Comparison of ENCODE assay signal across 8 cellular contexts in the genomic region with DNA sequence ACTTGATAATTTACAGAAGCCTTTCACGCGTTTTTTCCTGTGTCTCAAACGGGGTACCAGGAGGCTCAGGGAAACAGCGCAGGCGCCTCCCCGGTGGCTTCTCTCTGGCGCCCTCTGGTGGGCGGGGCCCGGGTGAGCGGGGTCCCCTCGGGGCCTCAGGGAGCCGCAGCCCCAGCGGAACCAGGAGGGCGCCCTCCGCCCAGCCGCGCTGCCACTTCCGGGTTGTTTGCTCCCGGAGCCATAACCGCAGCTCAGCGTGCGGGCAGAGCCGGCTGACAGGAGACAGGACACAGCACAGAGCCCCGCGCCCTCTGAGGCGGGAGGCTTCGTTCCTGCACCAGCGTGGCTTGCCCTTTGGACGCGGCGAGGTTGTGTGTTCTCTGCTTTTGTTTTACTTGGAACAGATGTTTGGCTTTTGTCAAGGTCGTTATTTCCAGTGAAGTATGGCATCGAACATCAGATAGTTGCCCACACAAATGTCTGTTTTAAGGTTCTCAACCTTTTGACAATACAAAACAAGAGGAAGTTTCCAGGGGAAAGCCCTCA. TPM values are rescaled to one million over a fixed set of nuclear protein-coding genes. Genes with fewer than 3 reads are reported as not detected.
DNase-seq lines count a peak whose midpoint lies in the region; ATAC-seq, FAIRE-seq and TF ChIP-seq lines count a peak whose summit lies in the region.

No MANE protein-coding gene starts in this region.

- CTCF ChIA-PET in HepG2 (lab: Yijun Ruan, JAX; ENCODE audit: low intra/inter-chr PET ratio, low total read pairs): interaction anchor here (2.1 kb wide), 1 partner anchor 82 kb away, joined by 10 read pairs; no protein-coding TSS in a partner anchor

- TF ChIP-seq RAD21 in HepG2 (CRISPR knock-in tag; IDR thresholded peaks at IDR 0.05): peak; percentile 82

- H4K20me1 ChIP-seq in HepG2 (ENCODE audit: insufficient read depth, low read length): no peaks in the 10 kb centered on the region

- H3K27me3 Mint-ChIP-seq in HFFc6 (ENCODE audit: insufficient read depth): peaks cover 5% of the 10 kb centered on the region; the same call in 1 of the 2 replicates

- 3% methylated on average over 6 of the region's 33 CpGs for WGBS in HepG2 (ENCODE audit: low lambda C conversion rate)

- peak overlapping the region; percentile 39 for H3K27ac ChIP-seq in caudate nucleus (ENCODE audit: low read depth, low read length)
- H3K27ac ChIP-seq in HepG2 (ENCODE audit: extremely low read length, insufficient read depth, low read length): peak overlapping the region; percentile 14

- peaks cover 6% of the 10 kb centered on the region; the same call in 1 of the 2 replicates for H3K36me3 Mint-ChIP-seq in HFFc6 (ENCODE audit: low read depth)

- in situ Hi-C loops in HepG2 (cut with HindIII; ENCODE audit: extremely low pct_ligation_motif_present, low pct_unique_long_range_greater_than_20kb): no loop called here

- TF ChIP-seq EP300 in HepG2 (IDR thresholded peaks at IDR 0.05; ENCODE audit: low read depth in 2 of 2, low read length in 2 of 2) (no peak), HepG2 (CRISPR knock-in tag; IDR thresholded peaks at IDR 0.05; ENCODE audit: borderline replicate concordance) (no peak)

- POLR2A ChIA-PET in HepG2 (lab: Yijun Ruan, JAX): interaction anchor here (0.7 to 1.0 kb wide), 2 partner anchors 147 to 242 kb away, joined by 3 read pairs; a partner anchor contains a TSS

- TF ChIP-seq CTCF in HFFc6 (IDR thresholded peaks at IDR 0.05): peak; percentile 92
- TF ChIP-seq CTCF in HepG2 (CRISPR knock-in tag; IDR thresholded peaks at IDR 0.05): peak; percentile 95

- H3K9ac ChIP-seq in HepG2 (ENCODE audit: insufficient read depth, low read depth, low read length): peak overlapping the region; percentile 28; the same call in 1 of the 2 replicates

- FAIRE-seq in HepG2 (lab: Jason Lieb, UNC): no peak

- peaks cover 0 to 4% of the 10 kb centered on the region in 2 experiments; a peak in 2 of 5 replicates for H3K27me3 ChIP-seq in HepG2 (ENCODE audit: control insufficient read depth in 1 of 2, insufficient read depth in 2 of 2, low read length in 2 of 2)

- TF ChIP-seq POLR2A in HepG2 (IDR thresholded peaks at IDR 0.05; ENCODE audit: insufficient read depth in 1 of 2, low read depth in 2 of 2, low read length in 2 of 2): peak; percentile 49 to 70; a peak in 3 of 4 replicates

- H3K4me1 ChIP-seq in HepG2 (ENCODE audit: insufficient read depth, low read length): peaks cover 37% of the 10 kb centered on the region

- peak; percentile 26 for DNase-seq in NCI-H2029 (lab: John Stamatoyannopoulos, UW)
- DNase-seq in NCI-H2029 treated with DMSO at 0.1 percent for 48 hours (lab: John Stamatoyannopoulos, UW): no peak
- peak; percentile 38 for DNase-seq in HFFc6
- peak; percentile 80 for DNase-seq in NCI-H146 (lab: John Stamatoyannopoulos, UW)
- peak; percentile 81 to 94 (median 88) for DNase-seq in activated CD4-positive, CD25-positive, alpha-beta regulatory T cell (lab: John Stamatoyannopoulos, UW)
- peak in 57 of 61 donors; percentile 7 to 87 (median 67) for DNase-seq in caudate nucleus (lab: John Stamatoyannopoulos, UW)
- peak; percentile 76 for DNase-seq in HepG2 (ENCODE audit: low spot score)
- peak; percentile 87 to 93 (median 91) for DNase-seq in stimulated activated CD4-positive, alpha-beta T cell treated with anti-CD3 and anti-CD28 coated beads, TNF-alpha, amount 100 ng/mL, for 24 hours (ENCODE audit: low read depth in 3 of 3)

- H3K9me3 ChIP-seq in HepG2 (ENCODE audit: low read length): peaks cover 22% of the 10 kb centered on the region

- no TSS peak for BruUV-seq in HepG2 (replicated peaks; lab: Mats Ljungman, UMichigan)

- H3K9me3 Mint-ChIP-seq in HFFc6: peaks cover 10% of the 10 kb centered on the region; the same call in 1 of the 2 replicates

- H2AFZ ChIP-seq in HepG2 (ENCODE audit: low read length): peak overlapping the region; percentile 93

- H3K4me3 Mint-ChIP-seq in HFFc6: peak overlapping the region; percentile 73

- H3K4me1 Mint-ChIP-seq in HFFc6 (ENCODE audit: low read depth): no peaks in the 10 kb centered on the region; the same call in 1 of the 2 replicates

- ATAC-seq in HepG2: peak; percentile 100

- peak overlapping the region; percentile 77 for H3K4me2 ChIP-seq in HepG2 (ENCODE audit: low read depth, low read length)

- peak overlapping the region; percentile 29 to 68 (median 47); a peak in 5 of 6 replicates for H3K4me3 ChIP-seq in HepG2 (replicated peaks in 1 of 3; ENCODE audit: insufficient read depth in 1 of 3, low read depth in 2 of 3, low read length in 3 of 3)

- no peak overlapping the region for H3K27ac Mint-ChIP-seq in HFFc6

- no peaks in the 10 kb centered on the region for H3K36me3 ChIP-seq in HepG2 (replicated peaks in 1 of 2; ENCODE audit: control insufficient read depth in 1 of 2, insufficient read depth in 2 of 2, low read length in 2 of 2)

- intact Hi-C loops in HepG2 (cut with micrococcal nuclease; ENCODE audit: unreplicated experiment): loop anchor here (2.0 to 5.0 kb wide), 2 partner anchors 43 to 83 kb away; no protein-coding TSS in a partner anchor

- H3K79me2 ChIP-seq in HepG2 (ENCODE audit: insufficient read depth, low read length): no peaks in the 10 kb centered on the region

TF ChIP-seq in HepG2, 621 proteins besides CTCF, POLR2A, EP300 and RAD21 (continues in another document):
- peak; percentile 63 for TF ChIP-seq PHF8 (CRISPR knock-in tag; IDR thresholded peaks at IDR 0.05)
- no peak for TF ChIP-seq STAT5B (CRISPR knock-in tag; IDR thresholded peaks at IDR 0.05)
- peak; percentile 79 for TF ChIP-seq KDM3A (CRISPR knock-in tag; IDR thresholded peaks at IDR 0.05; ENCODE audit: low read depth)
- TF ChIP-seq, protein P1, sequence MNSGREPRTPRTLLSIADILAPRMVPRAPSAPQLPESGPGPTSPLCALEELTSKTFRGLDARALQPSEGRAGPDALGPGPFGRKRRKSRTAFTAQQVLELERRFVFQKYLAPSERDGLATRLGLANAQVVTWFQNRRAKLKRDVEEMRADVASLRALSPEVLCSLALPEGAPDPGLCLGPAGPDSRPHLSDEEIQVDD (CRISPR knock-in tag; IDR thresholded peaks at IDR 0.05; ENCODE audit: borderline replicate concordance): peak; percentile 57; the same call in 1 of the 2 replicates
- TF ChIP-seq ZMYM4 (CRISPR knock-in tag; IDR thresholded peaks at IDR 0.05): peak; percentile 91
- no peak for TF ChIP-seq XBP1 (CRISPR knock-in tag; IDR thresholded peaks at IDR 0.05)
- peak; percentile 40; the same call in 1 of the 2 replicates for TF ChIP-seq YEATS2 (CRISPR knock-in tag; IDR thresholded peaks at IDR 0.05; ENCODE audit: borderline replicate concordance)

RNA-seq across cellular contexts. Expression of a gene that starts 6.9 kb away (rescaled TPM):
- total RNA-seq in HFFc6 (2021; fragmentation: NEBNext Ultra II Directional; extraction: Animal tissue kit (Norgen Biotek cat#: 25700)): 1 to 10 TPM in 2 of 6 experiments, under 1 TPM in 4; 0.45 to 1.3 (median 0.83) TPM
- total RNA-seq in HepG2 (2016; rRNA removed; fragmentation: Illumina TruSeq; extraction: Trizol): 0.27 TPM in 1 of 2 replicates, not detected in the other
- total RNA-seq in HepG2 (2016; cell fraction: cytosol; rRNA removed; fragmentation: Illumina TruSeq; extraction: Trizol; ENCODE audit: low read depth): not detected in 2 replicates
- total RNA-seq in HepG2 (2016; cell fraction: insoluble cytoplasmic fraction; rRNA removed; fragmentation: Illumina TruSeq; extraction: Trizol): 0.48 TPM in 1 of 2 replicates, not detected in the other
- not detected in 2 replicates for total RNA-seq in HepG2 (2016; cell fraction: membrane; rRNA removed; fragmentation: Illumina TruSeq; extraction: Trizol)
- 0.75 TPM in 1 of 2 replicates, not detected in the other for total RNA-seq in HepG2 (2016; cell fraction: nucleus; rRNA removed; fragmentation: Illumina TruSeq; extraction: Trizol)
- polyA plus RNA-seq in HepG2 (2011; rRNA removed): 0.63 and 0.74 TPM in 2 replicates
- polyA plus RNA-seq in HepG2 (2011; cell fraction: cytosol; rRNA removed): 0.13 and 0.15 TPM in 2 replicates
- polyA plus RNA-seq in HepG2 (2011; cell fraction: nucleus; rRNA removed): 3.2 and 5.0 TPM in 2 replicates
- polyA plus RNA-seq in HepG2 (2012): 0.52 and 1.1 TPM in 2 replicates
- 0.14 TPM in 1 of 2 replicates, not detected in the other for polyA plus RNA-seq in HepG2 (2016; cell fraction: cytosol; fragmentation: Illumina TruSeq; extraction: Trizol; ENCODE audit: low read depth)
- not detected in 2 replicates for polyA plus RNA-seq in HepG2 (2016; cell fraction: insoluble cytoplasmic fraction; fragmentation: Illumina TruSeq; extraction: Trizol; ENCODE audit: low read depth)
- polyA plus RNA-seq in HepG2 (2016; cell fraction: membrane; fragmentation: Illumina TruSeq; extraction: Trizol; ENCODE audit: low read depth): not detected in 2 replicates
- 1.1 TPM in 1 of 2 replicates, not detected in the other for polyA plus RNA-seq in HepG2 (2016; cell fraction: nucleus; fragmentation: Illumina TruSeq; extraction: Trizol; ENCODE audit: insufficient read depth, low read depth)
- polyA minus RNA-seq in HepG2 (2011; rRNA and poly(A)+ RNA removed; ENCODE audit: low replicate concordance): 0.38 and 0.89 TPM in 2 replicates
- not detected in 2 replicates for polyA minus RNA-seq in HepG2 (2011; cell fraction: cytosol; rRNA and poly(A)+ RNA removed)
- 0.25 and 0.77 TPM in 2 replicates for polyA minus RNA-seq in HepG2 (2011; cell fraction: nucleus; rRNA and poly(A)+ RNA removed)

RNA-seq across cellular contexts. Expression of a gene that starts 45.1 kb away (rescaled TPM):
- not detected for total RNA-seq in HFFc6 (2021; fragmentation: NEBNext Ultra II Directional; extraction: Animal tissue kit (Norgen Biotek cat#: 25700))
- not detected in 2 replicates for total RNA-seq in HepG2 (2016; rRNA removed; fragmentation: Illumina TruSeq; extraction: Trizol)
- total RNA-seq in HepG2 (2016; cell fraction: cytosol; rRNA removed; fragmentation: Illumina TruSeq; extraction: Trizol; ENCODE audit: low read depth): not detected in 2 replicates
- not detected in 2 replicates for total RNA-seq in HepG2 (2016; cell fraction: insoluble cytoplasmic fraction; rRNA removed; fragmentation: Illumina TruSeq; extraction: Trizol)
- total RNA-seq in HepG2 (2016; cell fraction: membrane; rRNA removed; fragmentation: Illumina TruSeq; extraction: Trizol): not detected in 2 replicates
- not detected in 2 replicates for total RNA-seq in HepG2 (2016; cell fraction: nucleus; rRNA removed; fragmentation: Illumina TruSeq; extraction: Trizol)
- not detected in 2 replicates for polyA plus RNA-seq in HepG2 (2011; rRNA removed)
- polyA plus RNA-seq in HepG2 (2011; cell fraction: cytosol; rRNA removed): not detected in 2 replicates
- polyA plus RNA-seq in HepG2 (2011; cell fraction: nucleus; rRNA removed): not detected in 2 replicates
- polyA plus RNA-seq in HepG2 (2012): 0.19 TPM in 1 of 2 replicates, not detected in the other
- not detected in 2 replicates for polyA plus RNA-seq in HepG2 (2016; cell fraction: cytosol; fragmentation: Illumina TruSeq; extraction: Trizol; ENCODE audit: low read depth)
- not detected in 2 replicates for polyA plus RNA-seq in HepG2 (2016; cell fraction: insoluble cytoplasmic fraction; fragmentation: Illumina TruSeq; extraction: Trizol; ENCODE audit: low read depth)
- polyA plus RNA-seq in HepG2 (2016; cell fraction: membrane; fragmentation: Illumina TruSeq; extraction: Trizol; ENCODE audit: low read depth): not detected in 2 replicates
- polyA plus RNA-seq in HepG2 (2016; cell fraction: nucleus; fragmentation: Illumina TruSeq; extraction: Trizol; ENCODE audit: insufficient read depth, low read depth): not detected in 2 replicates
- not detected in 2 replicates for polyA minus RNA-seq in HepG2 (2011; rRNA and poly(A)+ RNA removed; ENCODE audit: low replicate concordance)
- polyA minus RNA-seq in HepG2 (2011; cell fraction: cytosol; rRNA and poly(A)+ RNA removed): not detected in 2 replicates
- polyA minus RNA-seq in HepG2 (2011; cell fraction: nucleus; rRNA and poly(A)+ RNA removed): not detected in 2 replicates
